34 cellular contexts compared by ENCODE assay signal in genomic region chr6:4588581-4588980, GRCh38.
"Had no signal": no experiment of that assay in that cellular context is flagged by ENCODE, and none has a peak within 500 bp of the region (broad histone marks: within the 10 kb centered on the region; RNA-seq: fewer than 3 reads in every experiment).

No MANE protein-coding gene starts in this region.

- H3K36me3 ChIP-seq: MG63 had no signal

- H3K4me3 ChIP-seq: MG63 had no signal

- H3K27me3 ChIP-seq: MG63 had no signal

- DNase-seq: Karpas-422, Kasumi-1, MG63, MM.1S, MV-4-11, NCI-H1048, NCI-H1092, NCI-H1092 treated with DMSO at 0.1 percent for 48 hours, NCI-H1105, NCI-H1105 treated with DMSO at 0.1 percent for 48 hours, NCI-H1417, NCI-H1417 treated with DMSO at 0.1 percent for 48 hours, NCI-H1436, NCI-H1436 treated with DMSO at 0.1 percent for 48 hours, NCI-H146, NCI-H1694, NCI-H1694 treated with DMSO at 0.1 percent for 48 hours, NCI-H187, NCI-H187 treated with DMSO at 0.1 percent for 48 hours, NCI-H1930, NCI-H2029, NCI-H2029 treated with DMSO at 0.1 percent for 48 hours, NCI-H2081, NCI-H2081 treated with DMSO at 0.1 percent for 48 hours, NCI-H2107, NCI-H2171, NCI-H2171 treated with DMSO at 0.1 percent for 48 hours, NCI-H2227 treated with DMSO at 0.1 percent for 48 hours, NCI-H226, NCI-H345, NCI-H446, NCI-H446 treated with DMSO at 0.1 percent for 48 hours, NCI-H510A, NCI-H510A treated with DMSO at 0.1 percent for 48 hours had no signal

- H3K9me3 ChIP-seq: MG63 had no signal
